ENCODE assay signal across 15 cellular contexts in genomic region chr18:23570912-23571504, GRCh38.
"Had no signal": no experiment of that assay in that cellular context is flagged by ENCODE, and none has a peak within 500 bp of the region (broad histone marks: within the 10 kb centered on the region; RNA-seq: fewer than 3 reads in every experiment).

No MANE protein-coding gene starts in this region.

- H3K27me3 Mint-ChIP-seq: activated CD8-positive, alpha-beta T cell treated with anti-CD3 and anti-CD28 coated beads for 36 hours; activated naive CD4-positive, alpha-beta T cell treated with anti-CD3 and anti-CD28 coated beads, Interleukin-2, amount 10 ng/mL, durations not matched to agents 7 days and 5 days had no signal

- ATAC-seq: activated CD8-positive, alpha-beta T cell treated with anti-CD3 and anti-CD28 coated beads for 36 hours; foreskin keratinocyte; pancreas had no signal

- H3K9me3 ChIP-seq: adrenal gland, pancreas, thyroid gland, vagina had no signal

- H3K27ac Mint-ChIP-seq: activated CD8-positive, alpha-beta T cell treated with anti-CD3 and anti-CD28 coated beads for 36 hours; activated naive CD4-positive, alpha-beta T cell treated with anti-CD3 and anti-CD28 coated beads, Interleukin-2, amount 10 ng/mL, durations not matched to agents 7 days and 5 days; activated T-helper 1 cell treated with anti-CD3 and anti-CD28 coated beads, Interleukin-12 subunit alpha, Interleukin-12 subunit beta, Interleukin-2, Interleukin-4 antibody, amounts not matched to agents 30 ng/mL and 10 ng/mL and 1 ng/mL, durations not matched to agents 14 hours and 24 hours and 36 hours had no signal

- H3K27me3 ChIP-seq: adrenal gland, cardiac muscle cell, foreskin keratinocyte, pancreas, thyroid gland, vagina had no signal

- DNase-seq: activated CD4-positive, alpha-beta T cell treated with anti-CD3 and anti-CD28 coated beads for 4 hours; activated CD8-positive, alpha-beta memory T cell treated with anti-CD3 and anti-CD28 coated beads, Interleukin-2, amount 50 U/mL, for 4 hours; activated CD8-positive, alpha-beta T cell treated with anti-CD3 and anti-CD28 coated beads for 36 hours; activated naive CD4-positive, alpha-beta T cell treated with anti-CD3 and anti-CD28 coated beads, Interleukin-2, amount 10 ng/mL, durations not matched to agents 7 days and 5 days; adrenal gland; foreskin keratinocyte; glutamatergic neuron; pancreas; stimulated activated CD4-positive, alpha-beta T cell treated with anti-CD3 and anti-CD28 coated beads, Interleukin-12 subunit alpha, Interleukin-12 subunit beta, amount 100 ng/mL, for 4 hours; stimulated activated CD4-positive, alpha-beta T cell treated with anti-CD3 and anti-CD28 coated beads, Interleukin-2, amount 100 ng/mL, for 24 hours; thyroid gland; WERI-Rb-1 had no signal

- H3K27ac ChIP-seq: cardiac muscle cell, foreskin keratinocyte, pancreas, thyroid gland, vagina, WERI-Rb-1 had no signal

- H3K4me3 Mint-ChIP-seq: activated CD8-positive, alpha-beta T cell treated with anti-CD3 and anti-CD28 coated beads for 36 hours; activated naive CD4-positive, alpha-beta T cell treated with anti-CD3 and anti-CD28 coated beads, Interleukin-2, amount 10 ng/mL, durations not matched to agents 7 days and 5 days; activated T-helper 1 cell treated with anti-CD3 and anti-CD28 coated beads, Interleukin-12 subunit alpha, Interleukin-12 subunit beta, Interleukin-2, Interleukin-4 antibody, amounts not matched to agents 30 ng/mL and 10 ng/mL and 1 ng/mL, durations not matched to agents 14 hours and 24 hours and 36 hours had no signal

- H3K9me3 Mint-ChIP-seq: activated CD8-positive, alpha-beta T cell treated with anti-CD3 and anti-CD28 coated beads for 36 hours; activated naive CD4-positive, alpha-beta T cell treated with anti-CD3 and anti-CD28 coated beads, Interleukin-2, amount 10 ng/mL, durations not matched to agents 7 days and 5 days; activated T-helper 1 cell treated with anti-CD3 and anti-CD28 coated beads, Interleukin-12 subunit alpha, Interleukin-12 subunit beta, Interleukin-2, Interleukin-4 antibody, amounts not matched to agents 30 ng/mL and 10 ng/mL and 1 ng/mL, durations not matched to agents 14 hours and 24 hours and 36 hours had no signal

- H3K4me3 ChIP-seq: adrenal gland, cardiac muscle cell, pancreas, thyroid gland, vagina had no signal
